ENCODE assay signal across 11 cellular contexts in genomic region chr7:98930921-98931320, GRCh38. TPM values are rescaled to one million over a fixed set of nuclear protein-coding genes. Genes with fewer than 3 reads are reported as not detected.
DNase-seq lines count a peak whose midpoint lies in the region; ATAC-seq and TF ChIP-seq lines count a peak whose summit lies in the region.
"Had no signal": no experiment of that assay in that cellular context is flagged by ENCODE, and none has a peak within 500 bp of the region (broad histone marks: within the 10 kb centered on the region; RNA-seq: fewer than 3 reads in every experiment).

No MANE protein-coding gene starts in this region.

- H3K9me3 Mint-ChIP-seq in chondrocyte (ENCODE audit: low read depth): no peaks in the 10 kb centered on the region
- H3K9me3 Mint-ChIP-seq: HFFc6 had no signal

- no peak overlapping the region for H3K4me3 Mint-ChIP-seq in chondrocyte (ENCODE audit: unreplicated experiment)
- H3K4me3 Mint-ChIP-seq: HFFc6 had no signal

- peaks cover 47% of the 10 kb centered on the region for H3K36me3 Mint-ChIP-seq in chondrocyte (ENCODE audit: low read depth)

- ATAC-seq in GM18498 (IDR thresholded peaks at IDR 0.05; ENCODE audit: unreplicated experiment) (peak; percentile 63), GM21576 (IDR thresholded peaks at IDR 0.05; ENCODE audit: unreplicated experiment) (peak; percentile 84), HG02938 (IDR thresholded peaks at IDR 0.05; ENCODE audit: unreplicated experiment) (no peak)

- no peaks in the 10 kb centered on the region for H3K27me3 Mint-ChIP-seq in chondrocyte (ENCODE audit: low read depth)

- H3K27ac ChIP-seq in dorsolateral prefrontal cortex: no peak overlapping the region
- H3K27ac ChIP-seq: breast epithelium had no signal

- TF ChIP-seq POLR2A in erythroblast (IDR thresholded peaks at IDR 0.05; ENCODE audit: low read length): no peak

- no peak overlapping the region for H3K27ac Mint-ChIP-seq in chondrocyte (ENCODE audit: unreplicated experiment)
- H3K27ac Mint-ChIP-seq: HFFc6 had no signal

- intact Hi-C loops in dorsolateral prefrontal cortex (cut with DNase I): no loop called here

- TF ChIP-seq CTCF in dorsolateral prefrontal cortex (IDR thresholded peaks at IDR 0.05 in 54 of 56, conservative IDR thresholded peaks at IDR 0.05 in 2 of 56; ENCODE audit: low read depth in 1 of 56, partially characterized antibody in 56 of 56) (no peak), chondrocyte (IDR thresholded peaks at IDR 0.05) (no peak)

- no peak overlapping the region for H3K4me3 ChIP-seq in dorsolateral prefrontal cortex
- H3K4me3 ChIP-seq: breast epithelium had no signal

- no peaks in the 10 kb centered on the region for H3K27me3 ChIP-seq in dorsolateral prefrontal cortex
- H3K27me3 ChIP-seq: breast epithelium had no signal

- no peaks in the 10 kb centered on the region for H3K4me1 Mint-ChIP-seq in chondrocyte (ENCODE audit: low read depth)

- peak; percentile 5 for DNase-seq in T follicular helper cell (ENCODE audit: low read depth)
- peak; percentile 30 to 41 for DNase-seq in erythroblast (lab: John Stamatoyannopoulos, UW)
- DNase-seq in dorsolateral prefrontal cortex: no peak
- DNase-seq in anterior cingulate cortex (lab: John Stamatoyannopoulos, UW): no peak
- DNase-seq in chondrocyte (ENCODE audit: low spot score): no peak
- DNase-seq: HFFc6, NCI-H1417 had no signal

RNA-seq across cellular contexts. Expression of gene TRRAP, which starts 52.6 kb away (rescaled TPM):
- total RNA-seq in dorsolateral prefrontal cortex (10 to 100 TPM; 35.4 to 72.2 (median 48.9) TPM), chondrocyte (30.4 to 46.3 TPM (median 32.0 TPM) in 3 replicates)

Comparison
In these comparisons a context has a peak if more than half of its experiments do, and no peak if none do; other contexts are left out.
1. DNase-seq: peak in T follicular helper cell (single experiment) and erythroblast (2 of 2); none in dorsolateral prefrontal cortex (0 of 10), anterior cingulate cortex (0 of 58) and chondrocyte (single experiment).